ENCODE assay signal across 39 cellular contexts in genomic region chr7:29597266-29597665, GRCh38. TPM values are rescaled to one million over a fixed set of nuclear protein-coding genes. Genes with fewer than 3 reads are reported as not detected.
"Had no signal": no experiment of that assay in that cellular context is flagged by ENCODE, and none has a peak within 500 bp of the region (broad histone marks: within the 10 kb centered on the region; RNA-seq: fewer than 3 reads in every experiment).

No MANE protein-coding gene starts in this region.

- H3K4me3 Mint-ChIP-seq: activated B cell treated with CpG ODN at 0.5 μM for 24 hours; activated CD4-positive, alpha-beta memory T cell treated with anti-CD3 and anti-CD28 coated beads for 36 hours; activated CD4-positive, alpha-beta T cell treated with anti-CD3 and anti-CD28 coated beads, Interleukin-2, amount 10 ng/mL, durations not matched to agents 24 days and 14 days; activated CD8-positive, alpha-beta T cell treated with anti-CD3 and anti-CD28 coated beads for 36 hours; activated naive CD8-positive, alpha-beta T cell treated with anti-CD3 and anti-CD28 coated beads for 36 hours; activated T-cell treated with anti-CD3 and anti-CD28 coated beads, Interleukin-2, amount 50 U/mL, for 4 hours; activated T-cell treated with anti-CD3 and anti-CD28 coated beads, Interleukin-2, amount 50 U/mL, for 72 hours; activated T-helper 1 cell treated with anti-CD3 and anti-CD28 coated beads, Interleukin-12 subunit alpha, Interleukin-12 subunit beta, Interleukin-2, Interleukin-4 antibody, amounts not matched to agents 30 ng/mL and 10 ng/mL and 1 ng/mL, durations not matched to agents 14 hours and 24 hours and 36 hours; activated T-helper 17 cell treated with anti-CD3 and anti-CD28 coated beads, Interleukin-2, amount 50 U/mL, for 72 hours; central memory CD8-positive, alpha-beta T cell; T-helper 1 cell treated with Interleukin-12 subunit alpha and Interleukin-12 subunit beta and Interleukin-4 antibody, amounts not matched to agents 30 μg/mL and 1 μg/mL, for 36 hours; T-helper 2 cell treated with Interferon-gamma antibody and Interleukin-4, amounts not matched to agents 5 μg/mL and 100 μg/mL, for 36 hours had no signal

- DNase-seq: activated B cell treated with CpG ODN at 0.5 μM for 24 hours; activated CD4-positive, alpha-beta memory T cell treated with anti-CD3 and anti-CD28 coated beads for 36 hours; activated CD4-positive, alpha-beta T cell treated with anti-CD3 and anti-CD28 coated beads for 4 hours; activated CD4-positive, alpha-beta T cell treated with anti-CD3 and anti-CD28 coated beads, Interleukin-2, amount 50 U/mL, for 1 hour; activated CD4-positive, alpha-beta T cell treated with anti-CD3 and anti-CD28 coated beads, Interleukin-2, amount 50 U/mL, for 4 hours; activated CD4-positive, CD25-positive, alpha-beta regulatory T cell treated with anti-CD3 and anti-CD28 coated beads, Interleukin-2, amount 50 U/mL, for 72 hours; activated CD8-positive, alpha-beta memory T cell treated with anti-CD3 and anti-CD28 coated beads, Interleukin-2, amount 50 U/mL, for 4 hours; activated CD8-positive, alpha-beta T cell treated with anti-CD3 and anti-CD28 coated beads for 36 hours; activated gamma-delta T cell; activated naive CD4-positive, alpha-beta T cell treated with anti-CD3 and anti-CD28 coated beads, Interleukin-2, amount 50 U/mL, for 16 hours; activated naive CD4-positive, alpha-beta T cell treated with Interleukin-2 at 50 U/mL for 16 hours; activated naive CD8-positive, alpha-beta T cell treated with anti-CD3 and anti-CD28 coated beads for 36 hours; activated T-cell treated with anti-CD3 and anti-CD28 coated beads for 4 hours; activated T-cell treated with anti-CD3 and anti-CD28 coated beads, Interleukin-2, amount 50 U/mL, for 1 hour; activated T-cell treated with anti-CD3 and anti-CD28 coated beads, Interleukin-2, amount 50 U/mL, for 4 hours; activated T-cell treated with anti-CD3 and anti-CD28 coated beads, Interleukin-2, amount 50 U/mL, for 72 hours; adrenal gland; amniotic stem cell; aorta; body of pancreas; brain microvascular endothelial cell; caudate nucleus; cerebellar nuclear complex; T-helper 1 cell; T-helper 2 cell; T-helper 9 cell had no signal

- H3K27ac ChIP-seq: body of pancreas, brain microvascular endothelial cell, cardiac muscle cell, VCaP had no signal

- H3K9me3 Mint-ChIP-seq: activated B cell treated with CpG ODN at 0.5 μM for 24 hours; activated CD4-positive, alpha-beta memory T cell treated with anti-CD3 and anti-CD28 coated beads for 36 hours; activated CD4-positive, alpha-beta T cell treated with anti-CD3 and anti-CD28 coated beads, Interleukin-2, amount 10 ng/mL, durations not matched to agents 24 days and 14 days; activated CD8-positive, alpha-beta T cell treated with anti-CD3 and anti-CD28 coated beads for 36 hours; activated naive CD4-positive, alpha-beta T cell treated with anti-CD3 and anti-CD28 coated beads, Interleukin-2, amount 50 U/mL, for 72 hours; activated naive CD8-positive, alpha-beta T cell treated with anti-CD3 and anti-CD28 coated beads for 36 hours; activated T-cell treated with anti-CD3 and anti-CD28 coated beads, Interleukin-2, amount 50 U/mL, for 4 hours; activated T-cell treated with anti-CD3 and anti-CD28 coated beads, Interleukin-2, amount 50 U/mL, for 72 hours; activated T-helper 1 cell treated with anti-CD3 and anti-CD28 coated beads, Interleukin-12 subunit alpha, Interleukin-12 subunit beta, Interleukin-2, Interleukin-4 antibody, amounts not matched to agents 30 ng/mL and 10 ng/mL and 1 ng/mL, durations not matched to agents 14 hours and 24 hours and 36 hours; activated T-helper 17 cell treated with anti-CD3 and anti-CD28 coated beads, Interleukin-2, amount 50 U/mL, for 72 hours; central memory CD8-positive, alpha-beta T cell; T-helper 1 cell treated with Interleukin-12 subunit alpha and Interleukin-12 subunit beta and Interleukin-4 antibody, amounts not matched to agents 30 μg/mL and 1 μg/mL, for 36 hours; T-helper 2 cell treated with Interferon-gamma antibody and Interleukin-4, amounts not matched to agents 5 μg/mL and 100 μg/mL, for 36 hours had no signal

- H3K27ac Mint-ChIP-seq: activated B cell treated with CpG ODN at 0.5 μM for 24 hours; activated CD4-positive, alpha-beta memory T cell treated with anti-CD3 and anti-CD28 coated beads for 36 hours; activated CD4-positive, alpha-beta T cell treated with anti-CD3 and anti-CD28 coated beads, Interleukin-2, amount 10 ng/mL, durations not matched to agents 24 days and 14 days; activated CD8-positive, alpha-beta T cell treated with anti-CD3 and anti-CD28 coated beads for 36 hours; activated naive CD4-positive, alpha-beta T cell treated with anti-CD3 and anti-CD28 coated beads, Interleukin-2, amount 50 U/mL, for 72 hours; activated naive CD8-positive, alpha-beta T cell treated with anti-CD3 and anti-CD28 coated beads for 36 hours; activated T-cell treated with anti-CD3 and anti-CD28 coated beads, Interleukin-2, amount 50 U/mL, for 72 hours; activated T-helper 1 cell treated with anti-CD3 and anti-CD28 coated beads, Interleukin-12 subunit alpha, Interleukin-12 subunit beta, Interleukin-2, Interleukin-4 antibody, amounts not matched to agents 30 ng/mL and 10 ng/mL and 1 ng/mL, durations not matched to agents 14 hours and 24 hours and 36 hours; activated T-helper 17 cell treated with anti-CD3 and anti-CD28 coated beads, Interleukin-2, amount 50 U/mL, for 72 hours; T-helper 1 cell treated with Interleukin-12 subunit alpha and Interleukin-12 subunit beta and Interleukin-4 antibody, amounts not matched to agents 30 μg/mL and 1 μg/mL, for 36 hours; T-helper 2 cell treated with Interferon-gamma antibody and Interleukin-4, amounts not matched to agents 5 μg/mL and 100 μg/mL, for 36 hours had no signal

- FAIRE-seq: astrocyte, TTC549 had no signal

- H3K4me3 ChIP-seq: adrenal gland, body of pancreas, breast epithelium, cardiac muscle cell had no signal

- H3K4me1 ChIP-seq: adrenal gland, body of pancreas, breast epithelium had no signal

- H3K36me3 Mint-ChIP-seq: activated CD4-positive, alpha-beta memory T cell treated with anti-CD3 and anti-CD28 coated beads for 36 hours; activated naive CD4-positive, alpha-beta T cell treated with anti-CD3 and anti-CD28 coated beads, Interleukin-2, amount 50 U/mL, for 72 hours; activated naive CD8-positive, alpha-beta T cell treated with anti-CD3 and anti-CD28 coated beads for 36 hours had no signal

- H3K27me3 ChIP-seq: adrenal gland, body of pancreas, brain microvascular endothelial cell, breast epithelium, cardiac muscle cell had no signal

- H3K9me3 ChIP-seq: adrenal gland, body of pancreas, breast epithelium had no signal

- H3K4me1 Mint-ChIP-seq: activated B cell treated with CpG ODN at 0.5 μM for 24 hours; activated CD4-positive, alpha-beta T cell treated with anti-CD3 and anti-CD28 coated beads, Interleukin-2, amount 10 ng/mL, durations not matched to agents 24 days and 14 days; activated naive CD8-positive, alpha-beta T cell treated with anti-CD3 and anti-CD28 coated beads for 36 hours; activated T-helper 17 cell treated with anti-CD3 and anti-CD28 coated beads, Interleukin-2, amount 50 U/mL, for 72 hours; central memory CD8-positive, alpha-beta T cell had no signal

- H3K27me3 Mint-ChIP-seq: activated CD4-positive, alpha-beta T cell treated with anti-CD3 and anti-CD28 coated beads, Interleukin-2, amount 10 ng/mL, durations not matched to agents 24 days and 14 days had no signal

- H3K36me3 ChIP-seq: adrenal gland, brain microvascular endothelial cell, breast epithelium, cardiac muscle cell had no signal

- ATAC-seq: activated CD8-positive, alpha-beta T cell treated with anti-CD3 and anti-CD28 coated beads for 36 hours; activated naive CD4-positive, alpha-beta T cell treated with anti-CD3 and anti-CD28 coated beads, Interleukin-2, amount 50 U/mL, for 72 hours; activated T-cell treated with anti-CD3 and anti-CD28 coated beads, Interleukin-2, amount 50 U/mL, for 4 hours; activated T-cell treated with anti-CD3 and anti-CD28 coated beads, Interleukin-2, amount 50 U/mL, for 72 hours; activated T-helper 17 cell treated with anti-CD3 and anti-CD28 coated beads, Interleukin-2, amount 50 U/mL, for 72 hours had no signal

RNA-seq across cellular contexts. Expression of gene PRR15, which starts 33.6 kb away (rescaled TPM):
- total RNA-seq: activated B cell treated with CpG ODN at 0.5 μM for 24 hours; activated CD4-positive, alpha-beta memory T cell treated with anti-CD3 and anti-CD28 coated beads for 36 hours; activated CD4-positive, alpha-beta T cell treated with anti-CD3 and anti-CD28 coated beads, Interleukin-2, amount 10 ng/mL, durations not matched to agents 24 days and 14 days; activated CD8-positive, alpha-beta memory T cell treated with anti-CD3 and anti-CD28 coated beads for 36 hours; activated CD8-positive, alpha-beta T cell treated with anti-CD3 and anti-CD28 coated beads for 36 hours; activated naive CD4-positive, alpha-beta T cell treated with anti-CD3 and anti-CD28 coated beads, Interleukin-2, amount 50 U/mL, for 72 hours; activated naive CD8-positive, alpha-beta T cell treated with anti-CD3 and anti-CD28 coated beads for 36 hours; activated T-cell treated with anti-CD3 and anti-CD28 coated beads, Interleukin-2, amount 50 U/mL, for 72 hours; activated T-helper 1 cell treated with anti-CD3 and anti-CD28 coated beads, Interleukin-12 subunit alpha, Interleukin-12 subunit beta, Interleukin-2, Interleukin-4 antibody, amounts not matched to agents 30 ng/mL and 10 ng/mL and 1 ng/mL, durations not matched to agents 14 hours and 24 hours and 36 hours; activated T-helper 17 cell treated with anti-CD3 and anti-CD28 coated beads, Interleukin-2, amount 50 U/mL, for 72 hours had no signal
